26 cellular contexts compared by ENCODE assay signal in genomic region chr15:57920916-57921315, GRCh38.
DNase-seq lines count a peak whose midpoint lies in the region; ATAC-seq and TF ChIP-seq lines count a peak whose summit lies in the region.
"Had no signal": no experiment of that assay in that cellular context is flagged by ENCODE, and none has a peak within 500 bp of the region (broad histone marks: within the 10 kb centered on the region; RNA-seq: fewer than 3 reads in every experiment).

No MANE protein-coding gene starts in this region.

- H3K36me3 ChIP-seq in suprapubic skin (no peaks in the 10 kb centered on the region), mesendoderm (ENCODE audit: control insufficient read depth, insufficient read depth, low read length) (no peaks in the 10 kb centered on the region)
- H3K36me3 ChIP-seq: neutrophil, right lobe of liver had no signal

- H2BK15ac ChIP-seq in mesendoderm (replicated peaks; ENCODE audit: low read depth) = no peak overlapping the region

- H3K18ac ChIP-seq in mesendoderm (ENCODE audit: low read length) = no peak overlapping the region

- H3K23ac ChIP-seq in mesendoderm (ENCODE audit: low read length) = no peak overlapping the region

- H4K8ac ChIP-seq in mesendoderm (ENCODE audit: low read depth, low read length) = no peak overlapping the region

- TF ChIP-seq CTCF in suprapubic skin (IDR thresholded peaks at IDR 0.05) = no peak

- peaks cover 38% of the 10 kb centered on the region for H3K4me1 ChIP-seq in suprapubic skin
- H3K4me1 ChIP-seq in mesendoderm (ENCODE audit: control insufficient read depth, low read depth, low read length) = no peaks in the 10 kb centered on the region
- H3K4me1 ChIP-seq: Caco-2 had no signal

- no peak overlapping the region for H4K5ac ChIP-seq in mesendoderm (ENCODE audit: low read length)

- no peak overlapping the region for H3K9ac ChIP-seq in mesendoderm (ENCODE audit: low read length)

- no peak overlapping the region for H2BK120ac ChIP-seq in mesendoderm (ENCODE audit: low read depth, low read length)

- DNase-seq in G401 (ENCODE audit: low spot score) (peak; percentile 10), dermis blood vessel endothelial cell (peak; percentile 15), kidney glomerular epithelial cell (lab: John Stamatoyannopoulos, UW) (peak; percentile 66), suprapubic skin (ENCODE audit: low spot score in 2 of 2) (no peak), mesendoderm (no peak)
- DNase-seq: activated CD4-positive, alpha-beta T cell treated with anti-CD3 and anti-CD28 coated beads, Interleukin-2, amount 50 U/mL, for 1 hour; activated CD4-positive, CD25-positive, alpha-beta regulatory T cell; activated gamma-delta T cell; activated naive CD8-positive, alpha-beta T cell treated with anti-CD3 and anti-CD28 coated beads, Interleukin-2, amount 50 U/mL, for 24 hours; activated T-cell treated with anti-CD3 and anti-CD28 coated beads, Interleukin-2, amount 50 U/mL, for 24 hours; Caco-2; DND-41; midbrain; naive B cell; NCI-H1694; NCI-H774; posterior cingulate gyrus; right lobe of liver; SHP77; stimulated activated CD4-positive, alpha-beta T cell treated with anti-CD3 and anti-CD28 coated beads, Interleukin-4, amount 100 ng/mL, for 24 hours; T-helper 17 cell had no signal

- no peak overlapping the region for H2AK5ac ChIP-seq in mesendoderm (ENCODE audit: low read length)

- H3K27ac ChIP-seq in suprapubic skin (peak overlapping the region; percentile 23), mesendoderm (ENCODE audit: low read depth, low read length) (no peak overlapping the region)
- H3K27ac ChIP-seq: C4-2B, neutrophil, right lobe of liver had no signal

- no peak overlapping the region for H2BK5ac ChIP-seq in mesendoderm (ENCODE audit: low read length)

- H3K27me3 ChIP-seq in suprapubic skin (peaks cover 8% of the 10 kb centered on the region), mesendoderm (ENCODE audit: insufficient read depth, low read length, poor library complexity) (no peaks in the 10 kb centered on the region)
- H3K27me3 ChIP-seq: right lobe of liver had no signal

- 60% methylated on average over 5 of the region's 5 CpGs for WGBS in suprapubic skin
- no CpG with 5 or more reads among the region's 5 CpGs for WGBS in mesendoderm (ENCODE audit: extremely low coverage, insufficient coverage, low lambda C conversion rate)

- H3K4me2 ChIP-seq in mesendoderm (ENCODE audit: low read length) = no peak overlapping the region

- no peak for TF ChIP-seq POLR2A in suprapubic skin (IDR thresholded peaks at IDR 0.05)

- no peak overlapping the region for H3K4me3 ChIP-seq in suprapubic skin
- no peak overlapping the region for H3K4me3 ChIP-seq in mesendoderm (ENCODE audit: low read length)
- H3K4me3 ChIP-seq: right lobe of liver had no signal

- no peaks in the 10 kb centered on the region for H3K79me2 ChIP-seq in mesendoderm (ENCODE audit: control insufficient read depth, insufficient read depth, low read length)

- in situ Hi-C loops in G401 (cut with HindIII; ENCODE audit: low sequenced_read_pairs) = no loop called here

- no peak for TF ChIP-seq EP300 in suprapubic skin (IDR thresholded peaks at IDR 0.05)

- ATAC-seq in GM19351 (IDR thresholded peaks at IDR 0.05; ENCODE audit: unreplicated experiment) = no peak
- no peak for ATAC-seq in GM18511 (IDR thresholded peaks at IDR 0.05; ENCODE audit: unreplicated experiment)
- ATAC-seq: activated naive CD8-positive, alpha-beta T cell treated with anti-CD3 and anti-CD28 coated beads, Interleukin-2, amount 50 U/mL, for 24 hours; Panc1; T-helper 17 cell had no signal

- H3K79me1 ChIP-seq in mesendoderm (ENCODE audit: low read length) = no peaks in the 10 kb centered on the region

- no peaks in the 10 kb centered on the region for H3K9me3 ChIP-seq in suprapubic skin
- H3K9me3 ChIP-seq: Caco-2, neutrophil, right lobe of liver had no signal

- no peak overlapping the region for H3K56ac ChIP-seq in mesendoderm (ENCODE audit: low read length)

- no peak overlapping the region for H3K4ac ChIP-seq in mesendoderm (ENCODE audit: low read depth, low read length)

Comparison
In these comparisons a context has a peak if more than half of its experiments do, and no peak if none do; other contexts are left out.
1. DNase-seq: peak in G401 (single experiment), dermis blood vessel endothelial cell (single experiment) and kidney glomerular epithelial cell (single experiment); none in suprapubic skin (0 of 2) and mesendoderm (single experiment).